In genomic region chr2:218839430-218839829, GRCh38 we compare ENCODE assay signal across 16 cellular contexts. TPM values are rescaled to one million over a fixed set of nuclear protein-coding genes. Genes with fewer than 3 reads are reported as not detected.
DNase-seq lines count a peak whose midpoint lies in the region; ATAC-seq and TF ChIP-seq lines count a peak whose summit lies in the region.
"Had no signal": no experiment of that assay in that cellular context is flagged by ENCODE, and none has a peak within 500 bp of the region (broad histone marks: within the 10 kb centered on the region; RNA-seq: fewer than 3 reads in every experiment).

No MANE protein-coding gene starts in this region.

- H3K27me3 ChIP-seq in mammary epithelial cell (ENCODE audit: insufficient read depth, low read length): no peaks in the 10 kb centered on the region
- H3K27me3 ChIP-seq: MG63 had no signal

- H3K27me3 Mint-ChIP-seq in HFFc6 (ENCODE audit: insufficient read depth): peaks cover 28% of the 10 kb centered on the region
- peaks cover 27 to 68% of the 10 kb centered on the region in 2 donors for H3K27me3 Mint-ChIP-seq in stimulated activated naive B cell treated with anti-CD40 and anti-IgM and Interleukin-4, amounts not matched to agents 10 μg/mL and 1 μg/mL and 100 μg/mL, for 72 hours

- H3K4me1 ChIP-seq in mammary epithelial cell (ENCODE audit: insufficient read depth, low read length): peaks cover 7% of the 10 kb centered on the region

- no peaks in the 10 kb centered on the region for H3K9me3 ChIP-seq in mammary epithelial cell (replicated peaks; ENCODE audit: insufficient read depth, low read length)

- H3K36me3 Mint-ChIP-seq in HFFc6 (ENCODE audit: low read depth): no peaks in the 10 kb centered on the region
- H3K36me3 Mint-ChIP-seq in stimulated activated naive B cell treated with anti-CD40 and anti-IgM and Interleukin-4, amounts not matched to agents 10 μg/mL and 1 μg/mL and 100 μg/mL, for 72 hours: peaks cover 0 to 2% of the 10 kb centered on the region in 2 donors
- H3K36me3 Mint-ChIP-seq: activated CD8-positive, alpha-beta memory T cell treated with anti-CD3 and anti-CD28 coated beads, Interleukin-2, amount 10 ng/mL, durations not matched to agents 7 days and 5 days had no signal

- TF ChIP-seq CTCF in HFFc6 (IDR thresholded peaks at IDR 0.05) (no peak), mammary epithelial cell (conservative IDR thresholded peaks at IDR 0.05 in 1 of 2, IDR thresholded peaks at IDR 0.05 in 1 of 2; ENCODE audit: extremely low read depth in 1 of 2, insufficient read depth in 1 of 2, low read depth in 1 of 2, low read length in 2 of 2) (no peak)

- no peak overlapping the region for H3K4me2 ChIP-seq in mammary epithelial cell (ENCODE audit: insufficient read depth, low read depth, low read length)

- H3K9ac ChIP-seq in mammary epithelial cell (ENCODE audit: insufficient read depth, low read length): no peak overlapping the region

- no peaks in the 10 kb centered on the region for H3K79me2 ChIP-seq in mammary epithelial cell (ENCODE audit: insufficient read depth, low read length)

- H3K9me3 Mint-ChIP-seq in HFFc6: peaks cover 13% of the 10 kb centered on the region
- peaks cover 9 to 11% of the 10 kb centered on the region in 2 donors for H3K9me3 Mint-ChIP-seq in stimulated activated naive B cell treated with anti-CD40 and anti-IgM and Interleukin-4, amounts not matched to agents 10 μg/mL and 1 μg/mL and 100 μg/mL, for 72 hours

- BruUV-seq in mammary epithelial cell (replicated peaks; lab: Mats Ljungman, UMichigan): no TSS peak

- intact Hi-C loops in mammary epithelial cell (cut with micrococcal nuclease): no loop called here

- whole genome bisulfite sequencing in mammary epithelial cell (ENCODE audit: low coverage, missing lambda C conversion rate): 71% methylated on average over 4 of the region's 4 CpGs

- no peaks in the 10 kb centered on the region for H3K36me3 ChIP-seq in mammary epithelial cell (ENCODE audit: insufficient read depth, low read length)
- H3K36me3 ChIP-seq: MG63, WERI-Rb-1 had no signal

- H3K4me3 Mint-ChIP-seq in HFFc6: no peak overlapping the region
- H3K4me3 Mint-ChIP-seq in stimulated activated naive B cell treated with anti-CD40 and anti-IgM and Interleukin-4, amounts not matched to agents 10 μg/mL and 1 μg/mL and 100 μg/mL, for 72 hours: no peak overlapping the region
- H3K4me3 Mint-ChIP-seq: activated CD8-positive, alpha-beta memory T cell treated with anti-CD3 and anti-CD28 coated beads, Interleukin-2, amount 10 ng/mL, durations not matched to agents 7 days and 5 days; activated naive CD4-positive, alpha-beta T cell treated with anti-CD3 and anti-CD28 coated beads for 36 hours had no signal

- CTCF ChIA-PET in mammary epithelial cell (lab: Charles Lee; ENCODE audit: low non-redundant PET): no interaction called here

- peak overlapping the region; percentile 7; the same call in 1 of the 2 replicates for H3K27ac Mint-ChIP-seq in HFFc6
- H3K27ac Mint-ChIP-seq in stimulated activated naive B cell treated with anti-CD40 and anti-IgM and Interleukin-4, amounts not matched to agents 10 μg/mL and 1 μg/mL and 100 μg/mL, for 72 hours: no peak overlapping the region
- H3K27ac Mint-ChIP-seq: activated CD8-positive, alpha-beta memory T cell treated with anti-CD3 and anti-CD28 coated beads, Interleukin-2, amount 10 ng/mL, durations not matched to agents 7 days and 5 days; activated naive CD4-positive, alpha-beta T cell treated with anti-CD3 and anti-CD28 coated beads for 36 hours had no signal

- peak overlapping the region; percentile 18 for H2AFZ ChIP-seq in mammary epithelial cell (ENCODE audit: low read depth, low read length)

- in situ Hi-C loops in mammary epithelial cell (cut with MboI; ENCODE audit: low sequenced_read_pairs in 2 of 2): no loop called here

- no peak overlapping the region for H3K27ac ChIP-seq in mammary epithelial cell (ENCODE audit: insufficient read depth, low read depth, low read length)
- H3K27ac ChIP-seq: WERI-Rb-1 had no signal

- DNase-seq in AG08395 (ENCODE audit: low spot score) (peak; percentile 84), HFFc6 (peak; percentile 24), mammary epithelial cell (peak; percentile 23), kidney tubule cell (ENCODE audit: low spot score) (peak; percentile 56), GM19238 (ENCODE audit: insufficient read length, low spot score) (no peak), hypothalamus (lab: John Stamatoyannopoulos, UW) (no peak)
- DNase-seq in stimulated activated CD4-positive, alpha-beta T cell treated with anti-CD3 and anti-CD28 coated beads, Interleukin-2, amount 100 ng/mL, for 24 hours: no peak
- DNase-seq in stimulated activated naive B cell treated with anti-CD40 and anti-IgM and Interleukin-4, amounts not matched to agents 10 μg/mL and 1 μg/mL and 100 μg/mL, for 72 hours: no peak
- DNase-seq: activated CD8-positive, alpha-beta memory T cell treated with anti-CD3 and anti-CD28 coated beads, Interleukin-2, amount 10 ng/mL, durations not matched to agents 7 days and 5 days; activated naive CD4-positive, alpha-beta T cell treated with anti-CD3 and anti-CD28 coated beads for 36 hours; central memory CD4-positive, alpha-beta T cell; MG63; nucleus accumbens had no signal

- dilution Hi-C loops in mammary epithelial cell (cut with HindIII; ENCODE audit: low sequenced_read_pairs): no loop called here

- H3K4me1 Mint-ChIP-seq in HFFc6 (ENCODE audit: low read depth): peaks cover 14% of the 10 kb centered on the region
- no peaks in the 10 kb centered on the region for H3K4me1 Mint-ChIP-seq in stimulated activated naive B cell treated with anti-CD40 and anti-IgM and Interleukin-4, amounts not matched to agents 10 μg/mL and 1 μg/mL and 100 μg/mL, for 72 hours
- H3K4me1 Mint-ChIP-seq: activated CD8-positive, alpha-beta memory T cell treated with anti-CD3 and anti-CD28 coated beads, Interleukin-2, amount 10 ng/mL, durations not matched to agents 7 days and 5 days had no signal

- no peak for ATAC-seq in stimulated activated naive B cell treated with anti-CD40 and anti-IgM and Interleukin-4, amounts not matched to agents 10 μg/mL and 1 μg/mL and 100 μg/mL, for 72 hours (replicated peaks)
- ATAC-seq: activated CD8-positive, alpha-beta memory T cell treated with anti-CD3 and anti-CD28 coated beads, Interleukin-2, amount 10 ng/mL, durations not matched to agents 7 days and 5 days had no signal

- no peak overlapping the region for H3K4me3 ChIP-seq in mammary epithelial cell (replicated peaks in 1 of 3; ENCODE audit: insufficient read depth in 1 of 3, low read depth in 2 of 3, low read length in 3 of 3)
- H3K4me3 ChIP-seq: MG63 had no signal

- no peaks in the 10 kb centered on the region for H4K20me1 ChIP-seq in mammary epithelial cell (ENCODE audit: insufficient read depth, low read length)

RNA-seq across cellular contexts. Expression of gene PRKAG3, which starts 7.8 kb away (rescaled TPM):
- not detected for total RNA-seq in HFFc6 (2021; fragmentation: NEBNext Ultra II Directional; extraction: Animal tissue kit (Norgen Biotek cat#: 25700))
- total RNA-seq in mammary epithelial cell: not detected
- polyA plus RNA-seq in mammary epithelial cell: not detected
- not detected for polyA minus RNA-seq in mammary epithelial cell
- total RNA-seq: A673; activated CD8-positive, alpha-beta memory T cell treated with anti-CD3 and anti-CD28 coated beads, Interleukin-2, amount 10 ng/mL, durations not matched to agents 7 days and 5 days; activated naive CD4-positive, alpha-beta T cell treated with anti-CD3 and anti-CD28 coated beads for 36 hours; epithelial cell of proximal tubule had no signal

RNA-seq across cellular contexts. Expression of gene WNT6, which starts 20.2 kb away (rescaled TPM):
- total RNA-seq in HFFc6 (2021; fragmentation: NEBNext Ultra II Directional; extraction: Animal tissue kit (Norgen Biotek cat#: 25700)): not detected
- not detected for total RNA-seq in mammary epithelial cell
- not detected for polyA plus RNA-seq in mammary epithelial cell
- polyA minus RNA-seq in mammary epithelial cell: not detected
- total RNA-seq: A673; activated CD8-positive, alpha-beta memory T cell treated with anti-CD3 and anti-CD28 coated beads, Interleukin-2, amount 10 ng/mL, durations not matched to agents 7 days and 5 days; activated naive CD4-positive, alpha-beta T cell treated with anti-CD3 and anti-CD28 coated beads for 36 hours; epithelial cell of proximal tubule had no signal

RNA-seq across cellular contexts. Expression of gene WNT10A, which starts 41.2 kb away (rescaled TPM):
- total RNA-seq in HFFc6 (2021; fragmentation: NEBNext Ultra II Directional; extraction: Animal tissue kit (Norgen Biotek cat#: 25700)): not detected
- under 1 TPM; under 0.01 to 0.45 TPM for total RNA-seq in mammary epithelial cell
- polyA plus RNA-seq in mammary epithelial cell: 0.85 TPM
- polyA minus RNA-seq in mammary epithelial cell: not detected

RNA-seq across cellular contexts. Expression of gene CYP27A1, which starts 57.5 kb away (rescaled TPM):
- total RNA-seq in HFFc6 (2021; fragmentation: NEBNext Ultra II Directional; extraction: Animal tissue kit (Norgen Biotek cat#: 25700)): under 1 TPM in 4 of 6 experiments, not detected in 2; 0.18 to 0.26 (median 0.21) TPM
- 10 to 100 TPM in 1 of 2 donors, under 1 TPM in 1; 0.16 to 14.5 TPM for total RNA-seq in mammary epithelial cell
- 0.40 TPM for polyA plus RNA-seq in mammary epithelial cell
- polyA minus RNA-seq in mammary epithelial cell: not detected
- total RNA-seq: activated CD8-positive, alpha-beta memory T cell treated with anti-CD3 and anti-CD28 coated beads, Interleukin-2, amount 10 ng/mL, durations not matched to agents 7 days and 5 days; activated naive CD4-positive, alpha-beta T cell treated with anti-CD3 and anti-CD28 coated beads for 36 hours had no signal

Comparison
In these comparisons a context has a peak if more than half of its experiments do, and no peak if none do; other contexts are left out.
1. DNase-seq: peak in AG08395 (single experiment), HFFc6 (single experiment), mammary epithelial cell (single experiment) and kidney tubule cell (single experiment); none in stimulated activated CD4-positive, alpha-beta T cell treated with anti-CD3 and anti-CD28 coated beads, Interleukin-2, amount 100 ng/mL, for 24 hours (0 of 2), GM19238 (single experiment), hypothalamus (0 of 51) and stimulated activated naive B cell treated with anti-CD40 and anti-IgM and Interleukin-4, amounts not matched to agents 10 μg/mL and 1 μg/mL and 100 μg/mL, for 72 hours (single experiment).